In genomic region chr22:19526076-19526701, GRCh38 we compare ENCODE assay signal across 27 cellular contexts. TPM values are rescaled to one million over a fixed set of nuclear protein-coding genes. Genes with fewer than 3 reads are reported as not detected.
DNase-seq lines count a peak whose midpoint lies in the region; ATAC-seq and TF ChIP-seq lines count a peak whose summit lies in the region.
"Had no signal": no experiment of that assay in that cellular context is flagged by ENCODE, and none has a peak within 500 bp of the region (broad histone marks: within the 10 kb centered on the region; RNA-seq: fewer than 3 reads in every experiment).

No MANE protein-coding gene starts in this region.

- 96 to 98% methylated on average over 9 to 11 of the region's 11 CpGs for WGBS in upper lobe of left lung, 2 donors

- DNase-seq in activated naive CD8-positive, alpha-beta T cell treated with anti-CD3 and anti-CD28 coated beads, Interleukin-2, amount 50 U/mL, for 24 hours: no peak
- DNase-seq in neural crest cell (ENCODE audit: low read depth, low spot score): no peak
- DNase-seq in upper lobe of left lung: no peak
- DNase-seq in activated CD8-positive, alpha-beta T cell treated with anti-CD3 and anti-CD28 coated beads, Interleukin-2, amount 10 ng/mL, durations not matched to agents 7 days and 5 days: no peak
- DNase-seq: activated naive CD4-positive, alpha-beta T cell treated with Interleukin-2 at 50 U/mL for 16 hours; activated T-cell treated with anti-CD3 and anti-CD28 coated beads, Interleukin-2, amount 50 U/mL, for 24 hours; AML-193; amygdala; Kasumi-1; NCI-H524; retina; SJCRH30; stimulated activated CD4-positive, alpha-beta T cell treated with anti-CD3 and anti-CD28 coated beads, Interleukin-4, amount 100 ng/mL, for 1 hour; stimulated activated naive B cell treated with anti-CD40 and anti-IgM and Interleukin-4, amounts not matched to agents 10 μg/mL and 1 μg/mL and 100 μg/mL, for 72 hours; T-helper 1 cell had no signal

- H3K4me1 Mint-ChIP-seq in activated naive CD8-positive, alpha-beta T cell (ENCODE audit: low read depth): peaks cover 8% of the 10 kb centered on the region
- peaks cover 10% of the 10 kb centered on the region for H3K4me1 Mint-ChIP-seq in activated naive CD8-positive, alpha-beta T cell treated with anti-CD3 and anti-CD28 coated beads, Interleukin-2, amount 50 U/mL, for 24 hours
- H3K4me1 Mint-ChIP-seq in brain: peaks cover 26% of the 10 kb centered on the region
- peaks cover 18% of the 10 kb centered on the region for H3K4me1 Mint-ChIP-seq in neural crest cell
- H3K4me1 Mint-ChIP-seq in activated CD8-positive, alpha-beta T cell treated with anti-CD3 and anti-CD28 coated beads, Interleukin-2, amount 10 ng/mL, durations not matched to agents 7 days and 5 days (ENCODE audit: low read depth): peaks cover 16% of the 10 kb centered on the region

- H3K27me3 Mint-ChIP-seq in activated naive CD8-positive, alpha-beta T cell: peaks cover 4% of the 10 kb centered on the region
- H3K27me3 Mint-ChIP-seq in activated naive CD8-positive, alpha-beta T cell treated with anti-CD3 and anti-CD28 coated beads, Interleukin-2, amount 50 U/mL, for 24 hours: peaks cover 32% of the 10 kb centered on the region
- H3K27me3 Mint-ChIP-seq in brain (peaks cover 42% of the 10 kb centered on the region), neural crest cell (ENCODE audit: low read depth) (peaks cover 57% of the 10 kb centered on the region)
- peaks cover 32% of the 10 kb centered on the region for H3K27me3 Mint-ChIP-seq in activated CD8-positive, alpha-beta T cell treated with anti-CD3 and anti-CD28 coated beads, Interleukin-2, amount 10 ng/mL, durations not matched to agents 7 days and 5 days (ENCODE audit: low read depth)

- H3K27me3 ChIP-seq in upper lobe of left lung: peaks cover 0 to 25% (median 11%) of the 10 kb centered on the region in 4 donors
- H3K27me3 ChIP-seq: SJCRH30 had no signal

- CTCF ChIA-PET in activated CD8-positive, alpha-beta T cell treated with anti-CD3 and anti-CD28 coated beads, Interleukin-2, amount 10 ng/mL, durations not matched to agents 7 days and 5 days (lab: Charles Lee): interaction anchor here (1.2 kb wide), 1 partner anchor 104 kb away, joined by 5 read pairs; no protein-coding TSS in a partner anchor

- no peaks in the 10 kb centered on the region for H3K9me3 ChIP-seq in upper lobe of left lung
- H3K9me3 ChIP-seq: gastroesophageal sphincter, SJCRH30, thoracic aorta had no signal

- peak overlapping the region; percentile 87 to 97 (median 92) for H3K27ac ChIP-seq in upper lobe of left lung
- H3K27ac ChIP-seq: coronary artery, thoracic aorta had no signal

- no peak for TF ChIP-seq POLR2A in upper lobe of left lung (IDR thresholded peaks at IDR 0.05)

- POLR2A ChIA-PET in activated CD8-positive, alpha-beta T cell treated with anti-CD3 and anti-CD28 coated beads, Interleukin-2, amount 10 ng/mL, durations not matched to agents 7 days and 5 days (lab: Charles Lee): no interaction called here

- TF ChIP-seq CTCF in brain (conservative IDR thresholded peaks at IDR 0.05) (no peak), neural crest cell (conservative IDR thresholded peaks at IDR 0.05) (no peak), upper lobe of left lung (IDR thresholded peaks at IDR 0.05) (no peak)

- TF ChIP-seq EP300 in upper lobe of left lung (IDR thresholded peaks at IDR 0.05): no peak

- H3K4me3 ChIP-seq in upper lobe of left lung: no peak overlapping the region
- H3K4me3 ChIP-seq: coronary artery, gastroesophageal sphincter, lung, SJCRH30, thoracic aorta had no signal

- H3K36me3 Mint-ChIP-seq in activated naive CD8-positive, alpha-beta T cell: no peaks in the 10 kb centered on the region
- H3K36me3 Mint-ChIP-seq in activated naive CD8-positive, alpha-beta T cell treated with anti-CD3 and anti-CD28 coated beads, Interleukin-2, amount 50 U/mL, for 24 hours (ENCODE audit: low read depth): peaks cover 4% of the 10 kb centered on the region
- H3K36me3 Mint-ChIP-seq in brain (no peaks in the 10 kb centered on the region), neural crest cell (ENCODE audit: low read depth) (no peaks in the 10 kb centered on the region)
- H3K36me3 Mint-ChIP-seq in activated CD8-positive, alpha-beta T cell treated with anti-CD3 and anti-CD28 coated beads, Interleukin-2, amount 10 ng/mL, durations not matched to agents 7 days and 5 days (ENCODE audit: low read depth): peaks cover 5% of the 10 kb centered on the region

- H3K36me3 ChIP-seq in upper lobe of left lung: peaks cover 0 to 20% (median 3%) of the 10 kb centered on the region in 4 donors
- H3K36me3 ChIP-seq: gastroesophageal sphincter, SJCRH30, thoracic aorta had no signal

- ATAC-seq in activated naive CD8-positive, alpha-beta T cell treated with anti-CD3 and anti-CD28 coated beads, Interleukin-2, amount 50 U/mL, for 24 hours: no peak
- ATAC-seq in upper lobe of left lung (ENCODE audit: low FRiP score in 2 of 2) (no peak), HG03095 (IDR thresholded peaks at IDR 0.05; ENCODE audit: unreplicated experiment) (no peak), GM18502 (IDR thresholded peaks at IDR 0.05; ENCODE audit: poor library complexity, unreplicated experiment) (no peak)
- ATAC-seq in activated CD8-positive, alpha-beta T cell treated with anti-CD3 and anti-CD28 coated beads, Interleukin-2, amount 10 ng/mL, durations not matched to agents 7 days and 5 days: no peak
- ATAC-seq: gastroesophageal sphincter; Panc1; stimulated activated naive B cell treated with anti-CD40 and anti-IgM and Interleukin-4, amounts not matched to agents 10 μg/mL and 1 μg/mL and 100 μg/mL, for 72 hours had no signal

- H3K4me1 ChIP-seq in upper lobe of left lung: peaks cover 22 to 41% (median 31%) of the 10 kb centered on the region in 4 donors

- H3K4me3 Mint-ChIP-seq in activated naive CD8-positive, alpha-beta T cell: peak overlapping the region; percentile 44
- H3K4me3 Mint-ChIP-seq in activated naive CD8-positive, alpha-beta T cell treated with anti-CD3 and anti-CD28 coated beads, Interleukin-2, amount 50 U/mL, for 24 hours: no peak overlapping the region
- H3K4me3 Mint-ChIP-seq in brain: peak overlapping the region in 3 of 5 experiments; percentile 35 to 65 (median 45)
- H3K4me3 Mint-ChIP-seq in neural crest cell: peak overlapping the region; percentile 66
- no peak overlapping the region for H3K4me3 Mint-ChIP-seq in activated CD8-positive, alpha-beta T cell treated with anti-CD3 and anti-CD28 coated beads, Interleukin-2, amount 10 ng/mL, durations not matched to agents 7 days and 5 days
- H3K4me3 Mint-ChIP-seq: activated T-cell treated with anti-CD3 and anti-CD28 coated beads, Interleukin-2, amount 50 U/mL, for 24 hours; stimulated activated naive B cell treated with anti-CD40 and anti-IgM and Interleukin-4, amounts not matched to agents 10 μg/mL and 1 μg/mL and 100 μg/mL, for 72 hours had no signal

- H3K27ac Mint-ChIP-seq in activated naive CD8-positive, alpha-beta T cell: no peak overlapping the region
- no peak overlapping the region for H3K27ac Mint-ChIP-seq in activated naive CD8-positive, alpha-beta T cell treated with anti-CD3 and anti-CD28 coated beads, Interleukin-2, amount 50 U/mL, for 24 hours
- H3K27ac Mint-ChIP-seq in brain (peak overlapping the region in 1 of 5 experiments; percentile 25), neural crest cell (ENCODE audit: unreplicated experiment) (no peak overlapping the region)
- H3K27ac Mint-ChIP-seq in activated CD8-positive, alpha-beta T cell treated with anti-CD3 and anti-CD28 coated beads, Interleukin-2, amount 10 ng/mL, durations not matched to agents 7 days and 5 days: no peak overlapping the region
- H3K27ac Mint-ChIP-seq: activated T-cell treated with anti-CD3 and anti-CD28 coated beads, Interleukin-2, amount 50 U/mL, for 24 hours; stimulated activated naive B cell treated with anti-CD40 and anti-IgM and Interleukin-4, amounts not matched to agents 10 μg/mL and 1 μg/mL and 100 μg/mL, for 72 hours had no signal

- H3K9me3 Mint-ChIP-seq in activated naive CD8-positive, alpha-beta T cell (ENCODE audit: low read depth): no peaks in the 10 kb centered on the region
- no peaks in the 10 kb centered on the region for H3K9me3 Mint-ChIP-seq in activated naive CD8-positive, alpha-beta T cell treated with anti-CD3 and anti-CD28 coated beads, Interleukin-2, amount 50 U/mL, for 24 hours
- H3K9me3 Mint-ChIP-seq in brain (no peaks in the 10 kb centered on the region), neural crest cell (no peaks in the 10 kb centered on the region)
- no peaks in the 10 kb centered on the region for H3K9me3 Mint-ChIP-seq in activated CD8-positive, alpha-beta T cell treated with anti-CD3 and anti-CD28 coated beads, Interleukin-2, amount 10 ng/mL, durations not matched to agents 7 days and 5 days (ENCODE audit: insufficient read depth)
- H3K9me3 Mint-ChIP-seq: activated T-cell treated with anti-CD3 and anti-CD28 coated beads, Interleukin-2, amount 50 U/mL, for 24 hours; stimulated activated naive B cell treated with anti-CD40 and anti-IgM and Interleukin-4, amounts not matched to agents 10 μg/mL and 1 μg/mL and 100 μg/mL, for 72 hours had no signal

RNA-seq across cellular contexts. Expression of gene CLDN5, which starts 2.0 kb away (rescaled TPM):
- 123 TPM for polyA plus RNA-seq in brain (ENCODE audit: insufficient read depth, low read depth, low replicate concordance)
- total RNA-seq in neural crest cell (1.0 and 1.3 TPM in 2 replicates), upper lobe of left lung (100 to 1,000 TPM in 5 of 6 donors, 10 to 100 TPM in 1; 70.2 to 726 (median 229) TPM)
- not detected for total RNA-seq in activated CD8-positive, alpha-beta T cell treated with anti-CD3 and anti-CD28 coated beads, Interleukin-2, amount 10 ng/mL, durations not matched to agents 7 days and 5 days
- total RNA-seq: A172; activated CD8-positive, alpha-beta memory T cell treated with anti-CD3 and anti-CD28 coated beads for 36 hours; G401 had no signal

RNA-seq across cellular contexts. Expression of gene CDC45, which starts 46.5 kb away (rescaled TPM):
- polyA plus RNA-seq in brain (ENCODE audit: insufficient read depth, low read depth, low replicate concordance): 21.5 TPM
- 47.1 and 49.8 TPM in 2 replicates for total RNA-seq in neural crest cell
- 1 to 10 TPM in 4 of 6 donors, under 1 TPM in 1, not detected in 1; 0.44 to 3.2 (median 1.8) TPM for total RNA-seq in upper lobe of left lung
- 10 to 100 TPM; 90.2 to 94.3 TPM for total RNA-seq in activated CD8-positive, alpha-beta T cell treated with anti-CD3 and anti-CD28 coated beads, Interleukin-2, amount 10 ng/mL, durations not matched to agents 7 days and 5 days

RNA-seq across cellular contexts. Expression of gene UFD1, which starts 47.2 kb away (rescaled TPM):
- 81.0 TPM for polyA plus RNA-seq in brain (ENCODE audit: insufficient read depth, low read depth, low replicate concordance)
- total RNA-seq in neural crest cell (69.4 and 71.5 TPM in 2 replicates), upper lobe of left lung (10 to 100 TPM; 21.0 to 52.1 (median 29.1) TPM)
- 10 to 100 TPM; 94.3 to 97.2 TPM for total RNA-seq in activated CD8-positive, alpha-beta T cell treated with anti-CD3 and anti-CD28 coated beads, Interleukin-2, amount 10 ng/mL, durations not matched to agents 7 days and 5 days

Comparison
In these comparisons a context has a peak if more than half of its experiments do, and no peak if none do; other contexts are left out.
1. H3K4me3 Mint-ChIP-seq: peak in activated naive CD8-positive, alpha-beta T cell (single experiment), brain (3 of 5) and neural crest cell (single experiment); none in activated naive CD8-positive, alpha-beta T cell treated with anti-CD3 and anti-CD28 coated beads, Interleukin-2, amount 50 U/mL, for 24 hours (single experiment) and activated CD8-positive, alpha-beta T cell treated with anti-CD3 and anti-CD28 coated beads, Interleukin-2, amount 10 ng/mL, durations not matched to agents 7 days and 5 days (single experiment).
2. RNA of gene CLDN5, which starts 2.0 kb away (total RNA-seq): 70.2 to 726 TPM in upper lobe of left lung; 1.0 to 1.3 TPM in neural crest cell and not detected in activated CD8-positive, alpha-beta T cell treated with anti-CD3 and anti-CD28 coated beads, Interleukin-2, amount 10 ng/mL, durations not matched to agents 7 days and 5 days; every median in the first group is over 10 times any median in the second.
3. RNA of gene CDC45, which starts 46.5 kb away (total RNA-seq): 90.2 to 94.3 TPM in activated CD8-positive, alpha-beta T cell treated with anti-CD3 and anti-CD28 coated beads, Interleukin-2, amount 10 ng/mL, durations not matched to agents 7 days and 5 days and 47.1 to 49.8 TPM in neural crest cell; 0.44 to 3.2 TPM in upper lobe of left lung; every median in the first group is over 10 times any median in the second.